In the genomic region with DNA sequence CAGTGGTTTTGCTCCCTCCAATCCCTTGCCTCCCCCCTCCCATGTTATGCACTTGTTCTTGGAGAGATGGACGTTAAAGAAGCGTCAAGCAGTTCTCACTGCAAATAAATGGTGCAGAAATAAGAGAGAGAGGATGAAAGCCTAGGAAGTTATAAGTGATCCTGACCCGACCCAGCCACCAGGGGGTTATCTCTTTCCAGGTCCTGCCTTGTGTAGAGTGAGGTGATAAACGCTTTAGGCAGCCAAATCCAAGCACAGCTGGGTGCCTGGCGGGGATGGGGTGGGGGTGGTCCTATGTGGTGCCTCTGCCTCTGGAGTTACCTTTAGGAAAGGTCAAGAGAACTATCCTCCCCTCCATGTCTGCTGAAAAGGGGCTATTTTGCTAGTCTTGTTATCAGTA, we compare ENCODE assay signal across 13 cellular contexts. TPM values are rescaled to one million over a fixed set of nuclear protein-coding genes. Genes with fewer than 3 reads are reported as not detected.
DNase-seq lines count a peak whose midpoint lies in the region; ATAC-seq and TF ChIP-seq lines count a peak whose summit lies in the region.
"Had no signal": no experiment of that assay in that cellular context is flagged by ENCODE, and none has a peak within 500 bp of the region (broad histone marks: within the 10 kb centered on the region; RNA-seq: fewer than 3 reads in every experiment).

No MANE protein-coding gene starts in this region.

- no peaks in the 10 kb centered on the region for H3K9me2 ChIP-seq in MM.1S (replicated peaks; ENCODE audit: insufficient read depth, low read length)

- H3F3A ChIP-seq in MM.1S (ENCODE audit: insufficient read depth, low read length) = peaks cover 7% of the 10 kb centered on the region; the same call in 1 of the 2 replicates

- TF ChIP-seq CTCF in DND-41 (IDR thresholded peaks at IDR 0.05; ENCODE audit: borderline replicate concordance, extremely low read depth, low read length, poor library complexity, severe bottlenecking) = peak; percentile 13
- TF ChIP-seq CTCF in MM.1S (IDR thresholded peaks at IDR 0.05; ENCODE audit: low read length) = peak; percentile 17
- TF ChIP-seq CTCF in mammary epithelial cell (conservative IDR thresholded peaks at IDR 0.05 in 1 of 2, IDR thresholded peaks at IDR 0.05 in 1 of 2; ENCODE audit: extremely low read depth in 1 of 2, insufficient read depth in 1 of 2, low read depth in 1 of 2, low read length in 2 of 2) = peak; percentile 17 to 37
- TF ChIP-seq CTCF in GM13977 (IDR thresholded peaks at IDR 0.05; ENCODE audit: extremely low read depth, insufficient read depth, missing control alignments) = no peak

- 53% methylated on average over 5 of the region's 5 CpGs for WGBS in mammary epithelial cell (ENCODE audit: low coverage, missing lambda C conversion rate)

- peak; percentile 77 for DNase-seq in 8988T
- no peak for DNase-seq in DND-41
- DNase-seq in MM.1S = no peak
- no peak for DNase-seq in mammary epithelial cell
- DNase-seq in GM13977 (ENCODE audit: low spot score) = no peak
- DNase-seq in LoVo (ENCODE audit: low spot score) = no peak
- DNase-seq in activated CD4-positive, alpha-beta T cell treated with anti-CD3 and anti-CD28 coated beads, Interleukin-2, amount 50 U/mL, for 48 hours = no peak
- DNase-seq: naive thymus-derived CD4-positive, alpha-beta T cell; spleen; uterus had no signal

- H3K4me2 ChIP-seq in DND-41 (ENCODE audit: insufficient read depth, low read length) (no peak overlapping the region), MM.1S (ENCODE audit: low read depth, low read length) (no peak overlapping the region), mammary epithelial cell (ENCODE audit: insufficient read depth, low read depth, low read length) (no peak overlapping the region)

- dilution Hi-C loops in mammary epithelial cell (cut with HindIII; ENCODE audit: low sequenced_read_pairs) = no loop called here

- no TSS peak for BruUV-seq in mammary epithelial cell (replicated peaks; lab: Mats Ljungman, UMichigan)

- in situ Hi-C loops in mammary epithelial cell (cut with MboI; ENCODE audit: low sequenced_read_pairs in 2 of 2) (loop anchor here (25.0 kb wide), 3 partner anchors 587 to 1987 kb away; partner anchors contain the start of gene SLC35B3 (in 1 of the 2)), GM13977 (cut with MboI; ENCODE audit: low pct_unique_long_range_greater_than_20kb, low sequenced_read_pairs, unreplicated experiment) (loop anchor here (25.0 kb wide), 1 partner anchor 887 kb away; no protein-coding TSS in a partner anchor)

- no peak overlapping the region for H3K4me3 ChIP-seq in DND-41 (ENCODE audit: low read depth in 1 of 2, low read length in 2 of 2)
- H3K4me3 ChIP-seq in MM.1S (ENCODE audit: low read length) = no peak overlapping the region
- H3K4me3 ChIP-seq in mammary epithelial cell (replicated peaks in 1 of 3; ENCODE audit: insufficient read depth in 1 of 3, low read depth in 2 of 3, low read length in 3 of 3) = no peak overlapping the region
- H3K4me3 ChIP-seq: cardiac muscle cell, spleen, uterus had no signal

- CTCF ChIA-PET in mammary epithelial cell (lab: Charles Lee; ENCODE audit: low non-redundant PET) = interaction anchor here (0.5 kb wide), 1 partner anchor 571 kb away, joined by 3 read pairs; no protein-coding TSS in a partner anchor

- no peak overlapping the region for H3K9ac ChIP-seq in DND-41 (ENCODE audit: low read depth, low read length)
- no peak overlapping the region for H3K9ac ChIP-seq in MM.1S (ENCODE audit: low read length)
- H3K9ac ChIP-seq in mammary epithelial cell (ENCODE audit: insufficient read depth, low read length) = no peak overlapping the region

- H3K36me3 ChIP-seq in DND-41 (ENCODE audit: insufficient read depth, low read length) (no peaks in the 10 kb centered on the region), MM.1S (replicated peaks; ENCODE audit: insufficient read depth, low read length) (no peaks in the 10 kb centered on the region), mammary epithelial cell (ENCODE audit: insufficient read depth, low read length) (no peaks in the 10 kb centered on the region)
- H3K36me3 ChIP-seq: cardiac muscle cell, spleen, uterus had no signal

- H3K27ac ChIP-seq in DND-41 (ENCODE audit: low read length) (no peak overlapping the region), MM.1S (ENCODE audit: low read length) (no peak overlapping the region), mammary epithelial cell (ENCODE audit: insufficient read depth, low read depth, low read length) (no peak overlapping the region)
- H3K27ac ChIP-seq: cardiac muscle cell, spleen, uterus had no signal

- H3K79me2 ChIP-seq in DND-41 (ENCODE audit: insufficient read depth, low read length) (no peaks in the 10 kb centered on the region), MM.1S (ENCODE audit: low read length) (no peaks in the 10 kb centered on the region), mammary epithelial cell (ENCODE audit: insufficient read depth, low read length) (peaks cover 12% of the 10 kb centered on the region)

- H3K27me3 ChIP-seq in DND-41 (ENCODE audit: insufficient read depth, low read length, poor library complexity) = no peaks in the 10 kb centered on the region
- H3K27me3 ChIP-seq in MM.1S (replicated peaks; ENCODE audit: insufficient read depth, low read length) = peaks cover 18% of the 10 kb centered on the region; the same call in 1 of the 2 replicates
- no peaks in the 10 kb centered on the region for H3K27me3 ChIP-seq in mammary epithelial cell (ENCODE audit: insufficient read depth, low read length)

- ATAC-seq in DND-41 (ENCODE audit: insufficient read depth, low read depth) (no peak), GM19023 (IDR thresholded peaks at IDR 0.05; ENCODE audit: unreplicated experiment) (no peak)
- ATAC-seq: activated T-helper 17 cell treated with anti-CD3 and anti-CD28 coated beads, Interleukin-2, amount 50 U/mL, for 72 hours; naive thymus-derived CD4-positive, alpha-beta T cell had no signal

- H2AFZ ChIP-seq in DND-41 (ENCODE audit: low read depth, low read length) (no peak overlapping the region), MM.1S (ENCODE audit: low read length) (no peak overlapping the region), mammary epithelial cell (ENCODE audit: low read depth, low read length) (no peak overlapping the region)

- H3K4me1 ChIP-seq in DND-41 (ENCODE audit: insufficient read depth, low read length) (no peaks in the 10 kb centered on the region), MM.1S (ENCODE audit: low read length) (peaks cover 10% of the 10 kb centered on the region), mammary epithelial cell (ENCODE audit: insufficient read depth, low read length) (peaks cover 43% of the 10 kb centered on the region)

- H4K20me1 ChIP-seq in DND-41 (ENCODE audit: insufficient read depth, low read length) (no peaks in the 10 kb centered on the region), MM.1S (ENCODE audit: insufficient read depth, low read length) (no peaks in the 10 kb centered on the region), mammary epithelial cell (ENCODE audit: insufficient read depth, low read length) (no peaks in the 10 kb centered on the region)

- H3K9me3 ChIP-seq in DND-41 (ENCODE audit: insufficient read depth, low read length, severe bottlenecking) (no peaks in the 10 kb centered on the region), MM.1S (replicated peaks; ENCODE audit: insufficient read depth, low read length) (no peaks in the 10 kb centered on the region), mammary epithelial cell (replicated peaks; ENCODE audit: insufficient read depth, low read length) (no peaks in the 10 kb centered on the region)
- H3K9me3 ChIP-seq: spleen, uterus had no signal

- intact Hi-C loops in mammary epithelial cell (cut with micrococcal nuclease) = no loop called here

RNA-seq across cellular contexts. Expression of gene TFAP2A, which starts 9.1 kb away (rescaled TPM):
- total RNA-seq in mammary epithelial cell = 100 to 1,000 TPM in 1 of 2 donors, 10 to 100 TPM in 1; 15.7 to 112 TPM
- polyA plus RNA-seq in mammary epithelial cell = 18.8 TPM
- 31.8 TPM for polyA minus RNA-seq in mammary epithelial cell
- total RNA-seq: cardiac muscle cell; naive thymus-derived CD4-positive, alpha-beta T cell had no signal
- polyA plus RNA-seq: naive thymus-derived CD4-positive, alpha-beta T cell had no signal
